Comparison of ENCODE assay signal across 30 cellular contexts in genomic region chr18:8866679-8867078, GRCh38.
"Had no signal": no experiment of that assay in that cellular context is flagged by ENCODE, and none has a peak within 500 bp of the region (broad histone marks: within the 10 kb centered on the region; RNA-seq: fewer than 3 reads in every experiment).

No MANE protein-coding gene starts in this region.

- H3K36me3 ChIP-seq: SJCRH30 had no signal

- DNase-seq: Karpas-422, MM.1S, MV-4-11, NCI-H1092, NCI-H1105, NCI-H1417 treated with DMSO at 0.1 percent for 48 hours, NCI-H1436 treated with DMSO at 0.1 percent for 48 hours, NCI-H1694 treated with DMSO at 0.1 percent for 48 hours, NCI-H187 treated with DMSO at 0.1 percent for 48 hours, NCI-H2029, NCI-H2081, NCI-H2171 treated with DMSO at 0.1 percent for 48 hours, NCI-H2227 treated with DMSO at 0.1 percent for 48 hours, NCI-H345, NCI-H446, NCI-H510A treated with DMSO at 0.1 percent for 48 hours, NCI-H524 treated with DMSO at 0.1 percent for 48 hours, NCI-H748 treated with DMSO at 0.1 percent for 48 hours, NCI-H82, PC-9, SHP77, SIG-M5, SJCRH30 had no signal

- H3K4me3 ChIP-seq: PC-9, SJCRH30, SK-N-MC had no signal

- FAIRE-seq: RCC 7860 had no signal

- H3K4me2 ChIP-seq: KMS-11, PC-9 had no signal

- H3K9ac ChIP-seq: KMS-11 had no signal

- H3K9me3 ChIP-seq: SJCRH30 had no signal

- ATAC-seq: Panc1, Right ventricle myocardium inferior, SK-N-SH treated with all-trans-retinoic acid at 6 μM for 48 hours had no signal

- H3K27me3 ChIP-seq: SJCRH30 had no signal

- H3K4me1 ChIP-seq: SJCRH30 had no signal

- H3K27ac ChIP-seq: KMS-11, PC-9, RWPE1, SJCRH30, SK-N-MC had no signal

- H2AFZ ChIP-seq: PC-9 had no signal
